6 cellular contexts compared by ENCODE assay signal in genomic region chr7:154010726-154011568, GRCh38. TPM values are rescaled to one million over a fixed set of nuclear protein-coding genes. Genes with fewer than 3 reads are reported as not detected.
"Had no signal": no experiment of that assay in that cellular context is flagged by ENCODE, and none has a peak within 500 bp of the region (broad histone marks: within the 10 kb centered on the region; RNA-seq: fewer than 3 reads in every experiment).

No MANE protein-coding gene starts in this region.

RNA-seq across cellular contexts. Expression of gene DPP6, which starts 41.3 kb away (rescaled TPM):
- total RNA-seq: HepG2, HT-29, HT1080, IMR-90, K562 had no signal
- polyA plus RNA-seq: HepG2, IgD-negative memory B cell, IMR-90, K562 had no signal
